In genomic region chr3:170867552-170867951, GRCh38 we compare ENCODE assay signal across 12 cellular contexts. TPM values are rescaled to one million over a fixed set of nuclear protein-coding genes. Genes with fewer than 3 reads are reported as not detected.
DNase-seq lines count a peak whose midpoint lies in the region; ATAC-seq and TF ChIP-seq lines count a peak whose summit lies in the region.
"Had no signal": no experiment of that assay in that cellular context is flagged by ENCODE, and none has a peak within 500 bp of the region (broad histone marks: within the 10 kb centered on the region; RNA-seq: fewer than 3 reads in every experiment).

No MANE protein-coding gene starts in this region.

- H3K27ac ChIP-seq in ACC112 (ENCODE audit: low read depth, low read length): peak overlapping the region; percentile 1; the same call in 1 of the 2 replicates
- peak overlapping the region; percentile 43 for H3K27ac ChIP-seq in H9 (ENCODE audit: insufficient read length, low read depth, low read length)
- H3K27ac ChIP-seq: thoracic aorta had no signal

- peaks cover 29% of the 10 kb centered on the region for H3K36me3 ChIP-seq in ACC112 (ENCODE audit: insufficient read depth, low read length)

- H3K4me3 Mint-ChIP-seq in H9: peak overlapping the region; percentile 31 to 45; a peak in 4 of 5 replicates
- peak overlapping the region; percentile 71 for H3K4me3 Mint-ChIP-seq in activated T-helper 2 cell treated with anti-CD3 and anti-CD28 coated beads, Interferon-gamma antibody, Interleukin-2, Interleukin-4, amounts not matched to agents 10 μg/mL and 5 μg/mL and 100 μg/mL, durations not matched to agents 14 hours and 24 hours and 36 hours (ENCODE audit: low read depth)

- ATAC-seq in left colon (peak; percentile 16), GM21717 (IDR thresholded peaks at IDR 0.05; ENCODE audit: unreplicated experiment) (no peak)
- ATAC-seq: left lung had no signal

- H3K27ac Mint-ChIP-seq in H9: peak overlapping the region in 1 of 3 experiments; percentile 72; a peak in 3 of 7 replicates
- peak overlapping the region; percentile 58 for H3K27ac Mint-ChIP-seq in activated T-helper 2 cell treated with anti-CD3 and anti-CD28 coated beads, Interferon-gamma antibody, Interleukin-2, Interleukin-4, amounts not matched to agents 10 μg/mL and 5 μg/mL and 100 μg/mL, durations not matched to agents 14 hours and 24 hours and 36 hours

- H3K9me3 Mint-ChIP-seq in H9: no peaks in the 10 kb centered on the region; a peak in 1 of 5 replicates
- no peaks in the 10 kb centered on the region for H3K9me3 Mint-ChIP-seq in activated T-helper 2 cell treated with anti-CD3 and anti-CD28 coated beads, Interferon-gamma antibody, Interleukin-2, Interleukin-4, amounts not matched to agents 10 μg/mL and 5 μg/mL and 100 μg/mL, durations not matched to agents 14 hours and 24 hours and 36 hours

- no peak overlapping the region for H3K18ac ChIP-seq in H9 (ENCODE audit: insufficient read length, low read depth, low read length)

- peaks cover 2% of the 10 kb centered on the region for H3K23me2 ChIP-seq in H9 (ENCODE audit: insufficient read length, low read depth, low read length, poor library complexity, severe bottlenecking)

- peaks cover 13 to 22% of the 10 kb centered on the region in 2 experiments for H3K4me1 Mint-ChIP-seq in H9
- peaks cover 12% of the 10 kb centered on the region for H3K4me1 Mint-ChIP-seq in activated T-helper 2 cell treated with anti-CD3 and anti-CD28 coated beads, Interferon-gamma antibody, Interleukin-2, Interleukin-4, amounts not matched to agents 10 μg/mL and 5 μg/mL and 100 μg/mL, durations not matched to agents 14 hours and 24 hours and 36 hours (ENCODE audit: low read depth)

- H2BK15ac ChIP-seq in H9 (ENCODE audit: low read depth, low read length): no peak overlapping the region

- no peaks in the 10 kb centered on the region for H3K27me3 ChIP-seq in ACC112 (ENCODE audit: insufficient read depth, low read length)
- no peaks in the 10 kb centered on the region for H3K27me3 ChIP-seq in H9 (ENCODE audit: insufficient read depth, low read length)
- H3K27me3 ChIP-seq: left lung had no signal

- H3K23ac ChIP-seq in H9 (ENCODE audit: insufficient read length, low read depth, low read length): no peak overlapping the region

- no peaks in the 10 kb centered on the region; the same call in 1 of the 2 replicates for H3K27me3 Mint-ChIP-seq in H9 (ENCODE audit: low read depth)
- H3K27me3 Mint-ChIP-seq in activated T-helper 2 cell treated with anti-CD3 and anti-CD28 coated beads, Interferon-gamma antibody, Interleukin-2, Interleukin-4, amounts not matched to agents 10 μg/mL and 5 μg/mL and 100 μg/mL, durations not matched to agents 14 hours and 24 hours and 36 hours (ENCODE audit: low read depth): no peaks in the 10 kb centered on the region

- no peak for DNase-seq in H9
- DNase-seq in activated T-helper 2 cell treated with anti-CD3 and anti-CD28 coated beads, Interferon-gamma antibody, Interleukin-2, Interleukin-4, amounts not matched to agents 10 μg/mL and 5 μg/mL and 100 μg/mL, durations not matched to agents 14 hours and 24 hours and 36 hours (ENCODE audit: low spot score): no peak
- DNase-seq in left colon: no peak
- no peak for DNase-seq in UCSD-AML1 (lab: John Stamatoyannopoulos, UW; ENCODE audit: unreplicated experiment)
- no peak for DNase-seq in GOT3 (lab: John Stamatoyannopoulos, UW)
- DNase-seq in EL: no peak
- DNase-seq: Kasumi-1, left lung, NCI-H774 had no signal

- no peak overlapping the region for H3T11ph ChIP-seq in H9 (ENCODE audit: low read length)

- TF ChIP-seq CTCF in H9 (conservative IDR thresholded peaks at IDR 0.05): no peak

- H3K4me2 ChIP-seq in H9 (ENCODE audit: insufficient read depth, insufficient read length, low read length): peak overlapping the region; percentile 44

- H2AK5ac ChIP-seq in H9 (ENCODE audit: insufficient read length, low read length): no peak overlapping the region

- H2BK12ac ChIP-seq in H9 (ENCODE audit: insufficient read length, low read depth, low read length): no peak overlapping the region

- H3K79me2 ChIP-seq in ACC112 (ENCODE audit: control insufficient read depth, insufficient read depth, low read length, unreplicated experiment): peaks cover 34% of the 10 kb centered on the region
- peaks cover 8% of the 10 kb centered on the region; the same call in 1 of the 2 replicates for H3K79me2 ChIP-seq in H9 (ENCODE audit: insufficient read depth, low read length)

- no peak overlapping the region for H2BK5ac ChIP-seq in H9 (ENCODE audit: insufficient read length, low read length)

- H4K5ac ChIP-seq in H9 (ENCODE audit: insufficient read length, low read depth, low read length): no peak overlapping the region

- H3K4me3 ChIP-seq in ACC112 (ENCODE audit: low read depth, low read length): peak overlapping the region; percentile 94
- H3K4me3 ChIP-seq: thoracic aorta had no signal

- intact Hi-C loops in activated T-helper 2 cell treated with anti-CD3 and anti-CD28 coated beads, Interferon-gamma antibody, Interleukin-2, Interleukin-4, amounts not matched to agents 10 μg/mL and 5 μg/mL and 100 μg/mL, durations not matched to agents 14 hours and 24 hours and 36 hours (cut with micrococcal nuclease): no loop called here
- intact Hi-C loops in left colon (cut with DNase I, micrococcal nuclease): no loop called here

- no peak overlapping the region for H3K56ac ChIP-seq in H9 (ENCODE audit: insufficient read length, low read depth, low read length)

- peaks cover 14% of the 10 kb centered on the region for H3K4me1 ChIP-seq in ACC112 (ENCODE audit: control insufficient read depth, insufficient read depth, low read length, unreplicated experiment)
- H3K4me1 ChIP-seq in H9 (ENCODE audit: insufficient read depth, low read length): no peaks in the 10 kb centered on the region

- no peaks in the 10 kb centered on the region for H3K79me1 ChIP-seq in H9 (ENCODE audit: insufficient read depth, low read depth, low read length, poor library complexity, severe bottlenecking)

- peak overlapping the region; percentile 27 for H3K9ac ChIP-seq in H9 (ENCODE audit: extremely low read depth, insufficient read length, low read length)

- no peaks in the 10 kb centered on the region for H4K20me1 ChIP-seq in H9 (ENCODE audit: control insufficient read depth, insufficient read depth, insufficient read length)

- no peak overlapping the region for H3K4ac ChIP-seq in H9 (ENCODE audit: low read depth, low read length)

- no peak overlapping the region for H2BK20ac ChIP-seq in H9 (ENCODE audit: low read depth, low read length, poor library complexity, severe bottlenecking)

- no peak overlapping the region for H4K91ac ChIP-seq in H9 (ENCODE audit: insufficient read length, low read depth, low read length)

- H4K8ac ChIP-seq in H9 (replicated peaks; ENCODE audit: insufficient read length, low read depth, low read length): no peak overlapping the region

- no peaks in the 10 kb centered on the region for H3K9me3 ChIP-seq in H9 (ENCODE audit: control insufficient read depth, low read depth, low read length)
- H3K9me3 ChIP-seq: left lung, thoracic aorta had no signal

- H2BK120ac ChIP-seq in H9 (ENCODE audit: low read depth, low read length, poor library complexity, severe bottlenecking): no peak overlapping the region

- H2AFZ ChIP-seq in ACC112 (ENCODE audit: low read length, unreplicated experiment) (no peak overlapping the region), H9 (ENCODE audit: low read length) (no peak overlapping the region)

- peaks cover 21 to 53% (median 24%) of the 10 kb centered on the region in 3 experiments for H3K36me3 Mint-ChIP-seq in H9 (ENCODE audit: insufficient read depth in 1 of 3, low read depth in 3 of 3)
- peaks cover 59% of the 10 kb centered on the region for H3K36me3 Mint-ChIP-seq in activated T-helper 2 cell treated with anti-CD3 and anti-CD28 coated beads, Interferon-gamma antibody, Interleukin-2, Interleukin-4, amounts not matched to agents 10 μg/mL and 5 μg/mL and 100 μg/mL, durations not matched to agents 14 hours and 24 hours and 36 hours (ENCODE audit: low read depth)

- H3K14ac ChIP-seq in H9 (ENCODE audit: insufficient read depth, low read length): no peak overlapping the region

RNA-seq across cellular contexts. Expression of gene RPL22L1, which starts 2.4 kb away (rescaled TPM):
- 100 TPM in 2 replicates for total RNA-seq in H9 (2021)
- total RNA-seq in activated T-helper 2 cell treated with anti-CD3 and anti-CD28 coated beads, Interferon-gamma antibody, Interleukin-2, Interleukin-4, amounts not matched to agents 10 μg/mL and 5 μg/mL and 100 μg/mL, durations not matched to agents 14 hours and 24 hours and 36 hours: 165 and 173 TPM in 2 replicates
- total RNA-seq in left colon: 10 to 100 TPM; 27.0 to 29.3 TPM

RNA-seq across cellular contexts. Expression of gene EIF5A2, which starts 40.9 kb away (rescaled TPM):
- 7.7 and 8.6 TPM in 2 replicates for total RNA-seq in H9 (2021)
- 9.8 and 10.8 TPM in 2 replicates for total RNA-seq in activated T-helper 2 cell treated with anti-CD3 and anti-CD28 coated beads, Interferon-gamma antibody, Interleukin-2, Interleukin-4, amounts not matched to agents 10 μg/mL and 5 μg/mL and 100 μg/mL, durations not matched to agents 14 hours and 24 hours and 36 hours
- total RNA-seq in left colon: 1 to 10 TPM; 3.1 to 3.5 TPM
